ENCODE assay signal across 15 cellular contexts in genomic region chr7:70700055-70700934, GRCh38.
A peak's percentile ranks its signal among the peaks of the same experiment; 100 is the strongest.
DNase-seq lines count a peak whose midpoint lies in the region; ATAC-seq and TF ChIP-seq lines count a peak whose summit lies in the region.
"Had no signal": no experiment of that assay in that cellular context is flagged by ENCODE, and none has a peak within 500 bp of the region (broad histone marks: within the 10 kb centered on the region; RNA-seq: fewer than 3 reads in every experiment).

No MANE protein-coding gene starts in this region.

- DNase-seq in ELF-1 (ENCODE audit: low read depth, low spot score), result peak; percentile 52
- DNase-seq in NCI-H82 treated with DMSO at 0.1 percent for 48 hours (lab: John Stamatoyannopoulos, UW; ENCODE audit: unreplicated experiment), result peak; percentile 49
- peak; percentile 67 for DNase-seq in iPS DF 19.7 (ENCODE audit: low read depth, low spot score)
- no peak for DNase-seq in activated CD4-positive, alpha-beta T cell treated with anti-CD3 and anti-CD28 coated beads, Interleukin-2, amount 50 U/mL, for 1 hour
- no peak for DNase-seq in OCI-M2 (lab: John Stamatoyannopoulos, UW; ENCODE audit: unreplicated experiment)
- DNase-seq in Karpas-422, result no peak
- DNase-seq: activated B cell treated with CpG ODN at 0.5 μM for 24 hours; activated effector memory CD4-positive, alpha-beta T cell treated with anti-CD3 and anti-CD28 coated beads, Interleukin-2, amount 50 U/mL, for 16 hours; foreskin fibroblast; GF-D8; naive thymus-derived CD8-positive, alpha-beta T cell; stimulated activated naive B cell treated with anti-CD40 and anti-IgM and Interleukin-4, amounts not matched to agents 10 μg/mL and 1 μg/mL and 100 μg/mL, for 72 hours; tibial artery had no signal

- H3K27ac ChIP-seq in Karpas-422 (ENCODE audit: low read length), result no peak overlapping the region
- H3K27ac ChIP-seq: tibial artery had no signal

- H3K4me3 ChIP-seq in Loucy (ENCODE audit: low read length, poor library complexity, severe bottlenecking) (peak overlapping the region; percentile 32), Karpas-422 (ENCODE audit: low read length) (no peak overlapping the region)
- H3K4me3 ChIP-seq: tibial artery had no signal

- peaks cover 23% of the 10 kb centered on the region; the same call in 1 of the 2 replicates for H3K36me3 ChIP-seq in Loucy (ENCODE audit: insufficient read depth, low read length)
- peaks cover 9% of the 10 kb centered on the region; the same call in 1 of the 2 replicates for H3K36me3 ChIP-seq in Karpas-422 (ENCODE audit: insufficient read depth, low read length)
- H3K36me3 ChIP-seq: tibial artery had no signal

- peaks cover 99% of the 10 kb centered on the region for H3K79me2 ChIP-seq in Loucy (ENCODE audit: insufficient read depth, low read length)
- H3K79me2 ChIP-seq in Karpas-422 (ENCODE audit: low read length), result peaks cover 90% of the 10 kb centered on the region

- peaks cover 66% of the 10 kb centered on the region for H3K4me1 ChIP-seq in Loucy (ENCODE audit: insufficient read depth, low read length, poor library complexity, severe bottlenecking)
- H3K4me1 ChIP-seq in Karpas-422 (ENCODE audit: low read length), result peaks cover 41% of the 10 kb centered on the region

- no peaks in the 10 kb centered on the region for H3K9me3 ChIP-seq in Loucy (ENCODE audit: insufficient read depth, low read depth, low read length)
- H3K9me3 ChIP-seq in Karpas-422 (ENCODE audit: low read length), result no peaks in the 10 kb centered on the region
- H3K9me3 ChIP-seq: tibial artery had no signal

- H4K20me1 ChIP-seq in Loucy (ENCODE audit: insufficient read depth, low read length, poor library complexity, severe bottlenecking) (peaks cover 65% of the 10 kb centered on the region), Karpas-422 (ENCODE audit: insufficient read depth, low read depth, low read length) (peaks cover 19% of the 10 kb centered on the region)

- H3F3A ChIP-seq in Loucy (ENCODE audit: low read depth), result 0 out of 2 replicates have a peak, but pooled peaks cover 4% of the 10 kb centered on the region

- TF ChIP-seq CTCF in Loucy (conservative IDR thresholded peaks at IDR 0.05; ENCODE audit: low read length), result no peak

- H2AFZ ChIP-seq in Loucy (ENCODE audit: low read length), result no peak overlapping the region
- H2AFZ ChIP-seq in Karpas-422 (ENCODE audit: low read length), result no peak overlapping the region

- H3K9ac ChIP-seq in Loucy (ENCODE audit: low read depth, low read length, poor library complexity, severe bottlenecking) (no peak overlapping the region), Karpas-422 (ENCODE audit: low read length) (no peak overlapping the region)

- H3K9me2 ChIP-seq in Loucy (replicated peaks; ENCODE audit: low read depth, low read length) (no peaks in the 10 kb centered on the region), Karpas-422 (replicated peaks; ENCODE audit: insufficient read depth, low read length) (no peaks in the 10 kb centered on the region)

- ATAC-seq in GM19397 (IDR thresholded peaks at IDR 0.05; ENCODE audit: unreplicated experiment), result no peak
- ATAC-seq: naive thymus-derived CD8-positive, alpha-beta T cell; stimulated activated naive B cell treated with anti-CD40 and anti-IgM and Interleukin-4, amounts not matched to agents 10 μg/mL and 1 μg/mL and 100 μg/mL, for 72 hours had no signal

- H3K27me3 ChIP-seq in Loucy (ENCODE audit: insufficient read depth, low read length, poor library complexity, severe bottlenecking) (peaks cover 1% of the 10 kb centered on the region), Karpas-422 (ENCODE audit: low read length) (no peaks in the 10 kb centered on the region)
- H3K27me3 ChIP-seq: tibial artery had no signal

- peak overlapping the region; percentile 95 for H3K4me2 ChIP-seq in Loucy (ENCODE audit: low read depth, low read length, poor library complexity, severe bottlenecking)
- H3K4me2 ChIP-seq in Karpas-422 (ENCODE audit: low read depth, low read length, poor library complexity, severe bottlenecking), result no peak overlapping the region

Comparison
In these comparisons a context has a peak if more than half of its experiments do, and no peak if none do; other contexts are left out.
1. DNase-seq: peak in ELF-1 (single experiment), NCI-H82 treated with DMSO at 0.1 percent for 48 hours (single experiment) and iPS DF 19.7 (single experiment); none in activated CD4-positive, alpha-beta T cell treated with anti-CD3 and anti-CD28 coated beads, Interleukin-2, amount 50 U/mL, for 1 hour (single experiment), OCI-M2 (single experiment) and Karpas-422 (single experiment).